10 cellular contexts compared by ENCODE assay signal in the genomic region with DNA sequence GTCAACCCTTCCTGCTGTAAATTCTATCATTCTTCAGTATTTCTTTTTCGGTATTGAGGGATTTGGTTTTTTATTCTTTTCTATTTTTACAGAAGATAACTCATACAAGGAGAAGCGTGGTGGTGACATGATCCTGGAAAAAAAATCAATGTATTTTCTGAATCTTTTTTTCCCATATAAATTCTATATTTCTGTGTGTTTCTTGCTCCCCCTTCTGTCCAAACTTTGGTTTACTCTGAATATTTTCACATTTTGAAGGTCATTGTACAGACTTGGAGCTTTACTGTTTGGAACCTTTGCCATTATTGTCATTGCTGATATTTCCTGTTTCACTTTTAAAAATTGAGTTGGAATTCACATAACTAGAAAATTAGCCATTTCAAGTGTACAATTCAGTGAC.
DNase-seq lines count a peak whose midpoint lies in the region; ATAC-seq, FAIRE-seq and TF ChIP-seq lines count a peak whose summit lies in the region.
"Had no signal": no experiment of that assay in that cellular context is flagged by ENCODE, and none has a peak within 500 bp of the region (broad histone marks: within the 10 kb centered on the region; RNA-seq: fewer than 3 reads in every experiment).

No MANE protein-coding gene starts in this region.

- no peaks in the 10 kb centered on the region for H3K36me3 ChIP-seq in astrocyte (ENCODE audit: insufficient read depth, low read length)
- H3K36me3 ChIP-seq in HepG2 (replicated peaks in 1 of 2; ENCODE audit: control insufficient read depth in 1 of 2, insufficient read depth in 2 of 2, low read length in 2 of 2) = no peaks in the 10 kb centered on the region

- POLR2A ChIA-PET in HepG2 (lab: Yijun Ruan, JAX) = no interaction called here

- H2AFZ ChIP-seq in astrocyte (ENCODE audit: low read depth, low read length) (no peak overlapping the region), HepG2 (ENCODE audit: low read length) (no peak overlapping the region)

- H3K4me2 ChIP-seq in astrocyte (ENCODE audit: low read length) (peak overlapping the region; percentile 73), HepG2 (ENCODE audit: low read depth, low read length) (no peak overlapping the region)

- H3K4me1 ChIP-seq in astrocyte (ENCODE audit: insufficient read depth, low read length) (peaks cover 13% of the 10 kb centered on the region), HepG2 (ENCODE audit: insufficient read depth, low read length) (peaks cover 15% of the 10 kb centered on the region)

- TF ChIP-seq EP300 in HepG2 (IDR thresholded peaks at IDR 0.05; ENCODE audit: low read depth in 2 of 2, low read length in 2 of 2) (no peak), HepG2 (CRISPR knock-in tag; IDR thresholded peaks at IDR 0.05; ENCODE audit: borderline replicate concordance) (no peak)

- DNase-seq in AG08395 (ENCODE audit: low spot score) (peak; percentile 19), HT1080 (ENCODE audit: low read depth) (peak; percentile 38), astrocyte (ENCODE audit: low read depth) (no peak), HepG2 (ENCODE audit: low spot score) (peak; percentile 4), H4 (ENCODE audit: low spot score) (no peak), iPS-NIHi11 (ENCODE audit: low spot score) (no peak), LoVo (ENCODE audit: low spot score) (no peak)
- no peak for DNase-seq in stimulated activated naive CD8-positive, alpha-beta T cell treated with anti-CD3 and anti-CD28 coated beads, Interleukin-15, amount 100 ng/mL, for 72 hours
- DNase-seq: naive thymus-derived CD4-positive, alpha-beta T cell had no signal

- ATAC-seq in HepG2 = no peak
- no peak for ATAC-seq in stimulated activated naive CD8-positive, alpha-beta T cell treated with anti-CD3 and anti-CD28 coated beads, Interleukin-15, amount 100 ng/mL, for 72 hours
- ATAC-seq: naive thymus-derived CD4-positive, alpha-beta T cell had no signal

- FAIRE-seq in astrocyte (lab: Jason Lieb, UNC) (no peak), HepG2 (lab: Jason Lieb, UNC) (no peak)
- FAIRE-seq: GM12892 had no signal

- H4K20me1 ChIP-seq in astrocyte (ENCODE audit: insufficient read depth, low read length) (no peaks in the 10 kb centered on the region), HepG2 (ENCODE audit: insufficient read depth, low read length) (no peaks in the 10 kb centered on the region)

- peak; percentile 49 for TF ChIP-seq CTCF in astrocyte (IDR thresholded peaks at IDR 0.05; ENCODE audit: insufficient read depth, low read depth, low read length)
- peak; percentile 33 for TF ChIP-seq CTCF in HepG2 (CRISPR knock-in tag; IDR thresholded peaks at IDR 0.05)

- H3K9ac ChIP-seq in astrocyte (ENCODE audit: low read length) (peak overlapping the region; percentile 2), HepG2 (ENCODE audit: insufficient read depth, low read depth, low read length) (no peak overlapping the region)

- H3K79me2 ChIP-seq in astrocyte (ENCODE audit: insufficient read depth, low read length) = no peaks in the 10 kb centered on the region
- no peaks in the 10 kb centered on the region for H3K79me2 ChIP-seq in HepG2 (ENCODE audit: insufficient read depth, low read length)

- H3K27me3 Mint-ChIP-seq in astrocyte (ENCODE audit: low read depth, unreplicated experiment) = no peaks in the 10 kb centered on the region
- H3K27me3 Mint-ChIP-seq in stimulated activated naive CD8-positive, alpha-beta T cell treated with anti-CD3 and anti-CD28 coated beads, Interleukin-15, amount 100 ng/mL, for 72 hours = peaks cover 15% of the 10 kb centered on the region

- peaks cover 42% of the 10 kb centered on the region for H3K4me1 Mint-ChIP-seq in astrocyte (ENCODE audit: low read depth, unreplicated experiment)
- H3K4me1 Mint-ChIP-seq in stimulated activated naive CD8-positive, alpha-beta T cell treated with anti-CD3 and anti-CD28 coated beads, Interleukin-15, amount 100 ng/mL, for 72 hours = no peaks in the 10 kb centered on the region
- H3K4me1 Mint-ChIP-seq: naive thymus-derived CD4-positive, alpha-beta T cell had no signal

- H3K9me3 Mint-ChIP-seq in astrocyte (ENCODE audit: unreplicated experiment) = peaks cover 7% of the 10 kb centered on the region
- H3K9me3 Mint-ChIP-seq in stimulated activated naive CD8-positive, alpha-beta T cell treated with anti-CD3 and anti-CD28 coated beads, Interleukin-15, amount 100 ng/mL, for 72 hours = no peaks in the 10 kb centered on the region
- H3K9me3 Mint-ChIP-seq: naive thymus-derived CD4-positive, alpha-beta T cell had no signal

- H3K36me3 Mint-ChIP-seq in astrocyte (ENCODE audit: low read depth, unreplicated experiment) = no peaks in the 10 kb centered on the region
- H3K36me3 Mint-ChIP-seq: naive thymus-derived CD4-positive, alpha-beta T cell had no signal

- H3K27ac ChIP-seq in astrocyte (ENCODE audit: low read depth, low read length) = peak overlapping the region; percentile 53
- no peak overlapping the region for H3K27ac ChIP-seq in HepG2 (ENCODE audit: extremely low read length, insufficient read depth, low read length)

- intact Hi-C loops in HepG2 (cut with micrococcal nuclease; ENCODE audit: unreplicated experiment) = loop anchor here (1.0 to 2.0 kb wide), 3 partner anchors 47 to 599 kb away; no protein-coding TSS in a partner anchor

- no peak for TF ChIP-seq POLR2A in HepG2 (IDR thresholded peaks at IDR 0.05; ENCODE audit: insufficient read depth in 1 of 2, low read depth in 2 of 2, low read length in 2 of 2)

- H3K4me3 Mint-ChIP-seq in astrocyte (ENCODE audit: unreplicated experiment) = peak overlapping the region; percentile 62
- H3K4me3 Mint-ChIP-seq in stimulated activated naive CD8-positive, alpha-beta T cell treated with anti-CD3 and anti-CD28 coated beads, Interleukin-15, amount 100 ng/mL, for 72 hours = no peak overlapping the region
- H3K4me3 Mint-ChIP-seq: naive thymus-derived CD4-positive, alpha-beta T cell had no signal

- H3K27me3 ChIP-seq in astrocyte (ENCODE audit: insufficient read depth, low read length) = peaks cover 4% of the 10 kb centered on the region
- no peaks in the 10 kb centered on the region for H3K27me3 ChIP-seq in HepG2 (ENCODE audit: control insufficient read depth in 1 of 2, insufficient read depth in 2 of 2, low read length in 2 of 2)

- no TSS peak for BruUV-seq in HepG2 (replicated peaks; lab: Mats Ljungman, UMichigan)

- H3K4me3 ChIP-seq in astrocyte (ENCODE audit: insufficient read depth, low read depth, low read length) (no peak overlapping the region), HepG2 (replicated peaks in 1 of 3; ENCODE audit: insufficient read depth in 1 of 3, low read depth in 2 of 3, low read length in 3 of 3) (no peak overlapping the region)

- WGBS in HepG2 (ENCODE audit: low lambda C conversion rate) = 41% methylated on average over 2 of the region's 2 CpGs

- in situ Hi-C loops in HepG2 (cut with HindIII; ENCODE audit: extremely low pct_ligation_motif_present, low pct_unique_long_range_greater_than_20kb) = no loop called here

- H3K9me3 ChIP-seq in astrocyte (ENCODE audit: insufficient read depth, low read depth, low read length) (no peaks in the 10 kb centered on the region), HepG2 (ENCODE audit: low read length) (no peaks in the 10 kb centered on the region)

- CTCF ChIA-PET in HepG2 (lab: Yijun Ruan, JAX; ENCODE audit: low intra/inter-chr PET ratio, low total read pairs) = interaction anchor here (1.7 kb wide), 1 partner anchor 47 kb away, joined by 9 read pairs; no protein-coding TSS in a partner anchor

- TF ChIP-seq RAD21 in HepG2 (CRISPR knock-in tag; IDR thresholded peaks at IDR 0.05) = no peak

- H3K27ac Mint-ChIP-seq in astrocyte (ENCODE audit: unreplicated experiment) = peak overlapping the region; percentile 93
- H3K27ac Mint-ChIP-seq in stimulated activated naive CD8-positive, alpha-beta T cell treated with anti-CD3 and anti-CD28 coated beads, Interleukin-15, amount 100 ng/mL, for 72 hours = no peak overlapping the region
- H3K27ac Mint-ChIP-seq: naive thymus-derived CD4-positive, alpha-beta T cell had no signal

TF ChIP-seq in HepG2, 621 proteins besides CTCF, POLR2A, EP300 and RAD21 (continues in another document):
- TF ChIP-seq EZH2 (conservative IDR thresholded peaks at IDR 0.05; ENCODE audit: low read depth, low read length) = no peak
- TF ChIP-seq MYC (CRISPR knock-in tag; IDR thresholded peaks at IDR 0.05; ENCODE audit: borderline replicate concordance) = no peak
- peak; percentile 47 for TF ChIP-seq STAG1 (CRISPR knock-in tag; IDR thresholded peaks at IDR 0.05)
- no peak for TF ChIP-seq ZC3H13 (CRISPR knock-in tag; IDR thresholded peaks at IDR 0.05)
- TF ChIP-seq, protein P1, sequence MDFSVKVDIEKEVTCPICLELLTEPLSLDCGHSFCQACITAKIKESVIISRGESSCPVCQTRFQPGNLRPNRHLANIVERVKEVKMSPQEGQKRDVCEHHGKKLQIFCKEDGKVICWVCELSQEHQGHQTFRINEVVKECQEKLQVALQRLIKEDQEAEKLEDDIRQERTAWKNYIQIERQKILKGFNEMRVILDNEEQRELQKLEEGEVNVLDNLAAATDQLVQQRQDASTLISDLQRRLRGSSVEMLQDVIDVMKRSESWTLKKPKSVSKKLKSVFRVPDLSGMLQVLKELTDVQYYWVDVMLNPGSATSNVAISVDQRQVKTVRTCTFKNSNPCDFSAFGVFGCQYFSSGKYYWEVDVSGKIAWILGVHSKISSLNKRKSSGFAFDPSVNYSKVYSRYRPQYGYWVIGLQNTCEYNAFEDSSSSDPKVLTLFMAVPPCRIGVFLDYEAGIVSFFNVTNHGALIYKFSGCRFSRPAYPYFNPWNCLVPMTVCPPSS (IDR thresholded peaks at IDR 0.05) = no peak
- peak; percentile 18; the same call in 1 of the 2 replicates for TF ChIP-seq SMC3 (IDR thresholded peaks at IDR 0.05; ENCODE audit: low read length)
- TF ChIP-seq NFYC (CRISPR knock-in tag; IDR thresholded peaks at IDR 0.05) = no peak

Comparison
In these comparisons a context has a peak if more than half of its experiments do, and no peak if none do; other contexts are left out.
1. DNase-seq: peak in AG08395 (single experiment), HT1080 (single experiment) and HepG2 (single experiment); none in astrocyte (single experiment), stimulated activated naive CD8-positive, alpha-beta T cell treated with anti-CD3 and anti-CD28 coated beads, Interleukin-15, amount 100 ng/mL, for 72 hours (0 of 2), H4 (single experiment), iPS-NIHi11 (single experiment) and LoVo (single experiment).